27 cellular contexts compared by ENCODE assay signal in genomic region chr2:124875627-124876244, GRCh38.
DNase-seq lines count a peak whose midpoint lies in the region; ATAC-seq, FAIRE-seq and TF ChIP-seq lines count a peak whose summit lies in the region.
"Had no signal": no experiment of that assay in that cellular context is flagged by ENCODE, and none has a peak within 500 bp of the region (broad histone marks: within the 10 kb centered on the region; RNA-seq: fewer than 3 reads in every experiment).

No MANE protein-coding gene starts in this region.

- CTCF ChIA-PET in GM12878 (lab: Yijun Ruan, JAX), result no interaction called here

- H3K9ac ChIP-seq in GM12878 (ENCODE audit: control insufficient read depth, insufficient read depth, low read length), result no peak overlapping the region

- no TSS peak for BruUV-seq in GM12878 (replicated peaks; lab: Mats Ljungman, UMichigan)

- TF ChIP-seq RAD21 in GM12878 (IDR thresholded peaks at IDR 0.05; ENCODE audit: insufficient read depth, low read depth, low read length), result no peak

- H2AFZ ChIP-seq in GM12878 (ENCODE audit: control insufficient read depth, low read depth, low read length), result no peak overlapping the region

- 16% methylated on average over 3 of the region's 3 CpGs for WGBS in GM12878 (ENCODE audit: insufficient coverage, insufficient replicate concordance, low lambda C conversion rate, missing lambda C conversion rate)
- 69% methylated on average over 3 of the region's 3 CpGs for WGBS in suprapubic skin

- peak in 1 of 2 experiments; percentile 59; a peak in 3 of 4 replicates for TF ChIP-seq EP300 in GM12878 (IDR thresholded peaks at IDR 0.05; ENCODE audit: borderline replicate concordance in 1 of 2, control insufficient read depth in 1 of 2, low read depth in 2 of 2, low read length in 2 of 2)
- no peak for TF ChIP-seq EP300 in suprapubic skin (IDR thresholded peaks at IDR 0.05)

- H3K4me3 ChIP-seq in GM12878 (no peak overlapping the region), suprapubic skin (no peak overlapping the region), foreskin fibroblast (ENCODE audit: low read depth in 1 of 2, low read length in 2 of 2) (no peak overlapping the region)
- H3K4me3 ChIP-seq: A549, heart left ventricle, upper lobe of left lung had no signal

- H3K36me3 ChIP-seq in GM12878 (ENCODE audit: control insufficient read depth in 2 of 2, insufficient read depth in 2 of 2, low read length in 1 of 2) (no peaks in the 10 kb centered on the region), suprapubic skin (no peaks in the 10 kb centered on the region)
- H3K36me3 ChIP-seq: heart left ventricle, upper lobe of left lung had no signal

- H3K79me2 ChIP-seq in GM12878 (ENCODE audit: control insufficient read depth, insufficient read depth, low read length), result no peaks in the 10 kb centered on the region

- SMC1A ChIA-PET in GM12878 (lab: Charles Lee; ENCODE audit: uncharacterized antibody, unreplicated experiment), result interaction anchor here (1.2 to 1.9 kb wide), 3 partner anchors 13 to 116 kb away, joined by 5 to 6 read pairs (median 6); no protein-coding TSS in a partner anchor

- H3K27me3 ChIP-seq in GM12878 (replicated peaks in 1 of 2; ENCODE audit: control insufficient read depth in 2 of 2, insufficient read depth in 2 of 2, low read length in 1 of 2) (no peaks in the 10 kb centered on the region), suprapubic skin (no peaks in the 10 kb centered on the region)
- H3K27me3 ChIP-seq: heart left ventricle, upper lobe of left lung had no signal

- no peaks in the 10 kb centered on the region for H3K4me1 ChIP-seq in GM12878 (ENCODE audit: control insufficient read depth, insufficient read depth, low read length)
- no peaks in the 10 kb centered on the region for H3K4me1 ChIP-seq in suprapubic skin
- H3K4me1 ChIP-seq: A549, heart left ventricle, upper lobe of left lung had no signal

- intact Hi-C loops in GM12878 (cut with micrococcal nuclease; ENCODE audit: unreplicated experiment), result no loop called here

- H4K20me1 ChIP-seq in GM12878 (ENCODE audit: control insufficient read depth, insufficient read depth), result no peaks in the 10 kb centered on the region

- TF ChIP-seq POLR2A in GM12878 (IDR thresholded peaks at IDR 0.05; ENCODE audit: low read depth, low read length) (no peak), suprapubic skin (IDR thresholded peaks at IDR 0.05) (no peak), erythroblast (IDR thresholded peaks at IDR 0.05; ENCODE audit: low read length) (no peak)

- ATAC-seq in GM18870 (IDR thresholded peaks at IDR 0.05; ENCODE audit: unreplicated experiment), result peak; percentile 73
- peak; percentile 65 for ATAC-seq in HG03460 (IDR thresholded peaks at IDR 0.05; ENCODE audit: unreplicated experiment)
- ATAC-seq in GM12878, result peak; percentile 93
- ATAC-seq: A549; activated naive CD8-positive, alpha-beta T cell treated with anti-CD3 and anti-CD28 coated beads, Interleukin-2, amount 50 U/mL, for 24 hours; CD8-positive, alpha-beta T cell; heart left ventricle; PC-3 had no signal

- H3K27ac ChIP-seq in GM12878 (ENCODE audit: control insufficient read depth, insufficient read depth) (no peak overlapping the region), suprapubic skin (no peak overlapping the region)
- H3K27ac ChIP-seq: A549, epithelial cell of prostate, heart left ventricle, upper lobe of left lung had no signal

- H3K9me3 ChIP-seq in GM12878 (replicated peaks; ENCODE audit: control insufficient read depth, insufficient read depth, low read length) (no peaks in the 10 kb centered on the region), suprapubic skin (no peaks in the 10 kb centered on the region)
- H3K9me3 ChIP-seq: A549, heart left ventricle, upper lobe of left lung had no signal

- no peak overlapping the region for H3K4me2 ChIP-seq in GM12878 (ENCODE audit: control insufficient read depth, insufficient read depth)
- H3K4me2 ChIP-seq: A549 had no signal

- POLR2A ChIA-PET in GM12878 (lab: Charles Lee), result no interaction called here

- DNase-seq in Caki2 (ENCODE audit: low read depth) (peak; percentile 28), GM12878 (ENCODE audit: low read depth, low spot score) (peak; percentile 9), suprapubic skin (ENCODE audit: low spot score in 2 of 2) (no peak), erythroblast (lab: John Stamatoyannopoulos, UW) (no peak), foreskin fibroblast (no peak)
- DNase-seq in stimulated activated CD4-positive, alpha-beta T cell treated with anti-CD3 and anti-CD28 coated beads, Interleukin-4, amount 100 ng/mL, for 4 hours, result no peak
- DNase-seq: activated B cell treated with CpG ODN at 0.5 μM for 24 hours; activated CD4-positive, alpha-beta memory T cell treated with anti-CD3 and anti-CD28 coated beads, Interleukin-2, amount 10 ng/mL, durations not matched to agents 7 days and 5 days; activated effector memory CD4-positive, alpha-beta T cell treated with anti-CD3 and anti-CD28 coated beads, Interleukin-2, amount 50 U/mL, for 16 hours; activated naive CD8-positive, alpha-beta T cell treated with anti-CD3 and anti-CD28 coated beads, Interleukin-2, amount 50 U/mL, for 24 hours; CD8-positive, alpha-beta T cell; DMS153; GDM1; heart left ventricle; KBM-7; NCI-H1436; NCI-H446 treated with DMSO at 0.1 percent for 48 hours; PC-3; posterior cingulate gyrus; SIG-M5; SW 1271; upper lobe of left lung had no signal

- in situ Hi-C loops in Caki2 (cut with HindIII; ENCODE audit: low pct_unique_long_range_greater_than_20kb, low sequenced_read_pairs), result no loop called here
- in situ Hi-C loops in GM12878 (cut with MboI), result no loop called here

- no peak for FAIRE-seq in GM12878 (lab: Jason Lieb, UNC)
- FAIRE-seq: A549, HTR-8/SVneo had no signal

- TF ChIP-seq CTCF in GM12878 (IDR thresholded peaks at IDR 0.05 in 2 of 3, conservative IDR thresholded peaks at IDR 0.05 in 1 of 3; ENCODE audit: control insufficient read depth in 2 of 3, extremely low read depth in 1 of 3, insufficient read depth in 1 of 3, low read depth in 3 of 3, low read length in 3 of 3) (no peak), suprapubic skin (IDR thresholded peaks at IDR 0.05) (no peak), foreskin fibroblast (IDR thresholded peaks at IDR 0.05; ENCODE audit: low read depth, low read length) (no peak)

- RAD21 ChIA-PET in GM12878 (lab: Charles Lee; ENCODE audit: unreplicated experiment), result no interaction called here

TF ChIP-seq in GM12878, 131 proteins besides CTCF, POLR2A, EP300 and RAD21 (continues in another document):
- TF ChIP-seq EGR1 (IDR thresholded peaks at IDR 0.05; ENCODE audit: borderline replicate concordance in 1 of 2, low read depth in 2 of 2, low read length in 2 of 2) (no peak), SRF (IDR thresholded peaks at IDR 0.05; ENCODE audit: low read depth in 2 of 2, low read length in 2 of 2) (peak in 1 of 2 experiments; percentile 38; a peak in 1 of 4 replicates), ZNF622 (IDR thresholded peaks at IDR 0.05) (no peak), BRCA1 (IDR thresholded peaks at IDR 0.05; ENCODE audit: low read depth, low read length) (no peak), ETV6 (conservative IDR thresholded peaks at IDR 0.05 in 1 of 2, IDR thresholded peaks at IDR 0.05 in 1 of 2; ENCODE audit: borderline replicate concordance in 1 of 2, low read depth in 1 of 2) (peak in 1 of 2 experiments; percentile 45; a peak in 1 of 4 replicates), EED (IDR thresholded peaks at IDR 0.05; ENCODE audit: low read depth) (peak; percentile 69), MYC (IDR thresholded peaks at IDR 0.05; ENCODE audit: insufficient read depth, insufficient read length, insufficient replicate concordance, low read length, severe bottlenecking) (no peak), TCF7 (IDR thresholded peaks at IDR 0.05; ENCODE audit: borderline replicate concordance) (peak; percentile 40; the same call in 1 of the 2 replicates), CREM (IDR thresholded peaks at IDR 0.05; ENCODE audit: low read depth) (peak; percentile 71), NFIC (IDR thresholded peaks at IDR 0.05; ENCODE audit: low read depth, low read length) (peak; percentile 93), RFX5 (IDR thresholded peaks at IDR 0.05; ENCODE audit: low read depth, low read length) (no peak), ZSCAN29 (IDR thresholded peaks at IDR 0.05) (0 out of 2 replicates have a peak, but pooled peaks have one; percentile 31), ZBTB11 (CRISPR knock-in tag; IDR thresholded peaks at IDR 0.05) (no peak), KDM1A (IDR thresholded peaks at IDR 0.05; ENCODE audit: borderline replicate concordance) (no peak), NFYA (IDR thresholded peaks at IDR 0.05; ENCODE audit: borderline replicate concordance, low read depth, low read length) (no peak), MTA2 (IDR thresholded peaks at IDR 0.05; ENCODE audit: low read depth) (peak; percentile 79)

Comparison
In these comparisons a context has a peak if more than half of its experiments do, and no peak if none do; other contexts are left out.
1. DNase-seq: peak in Caki2 (single experiment) and GM12878 (single experiment); none in suprapubic skin (0 of 2), stimulated activated CD4-positive, alpha-beta T cell treated with anti-CD3 and anti-CD28 coated beads, Interleukin-4, amount 100 ng/mL, for 4 hours (0 of 2), erythroblast (0 of 2) and foreskin fibroblast (0 of 2).
2. Peak in every context shown above with its lines, with median percentiles within 50 percentile points of each other: ATAC-seq.